20 cellular contexts compared by ENCODE assay signal in genomic region chr2:88713408-88713807, GRCh38. TPM values are rescaled to one million over a fixed set of nuclear protein-coding genes. Genes with fewer than 3 reads are reported as not detected.
A peak's percentile ranks its signal among the peaks of the same experiment; 100 is the strongest.
DNase-seq lines count a peak whose midpoint lies in the region; ATAC-seq and TF ChIP-seq lines count a peak whose summit lies in the region.
"Had no signal": no experiment of that assay in that cellular context is flagged by ENCODE, and none has a peak within 500 bp of the region (broad histone marks: within the 10 kb centered on the region; RNA-seq: fewer than 3 reads in every experiment).

No MANE protein-coding gene starts in this region.

- peak overlapping the region; percentile 51 for H3K4me3 ChIP-seq in endodermal cell (ENCODE audit: low read length)
- no peak overlapping the region for H3K4me3 ChIP-seq in esophagus squamous epithelium
- H3K4me3 ChIP-seq: BLaER1, GM23338 had no signal

- H3K9ac ChIP-seq in endodermal cell (ENCODE audit: extremely low read depth, low read length, poor library complexity, severe bottlenecking) = no peak overlapping the region
- H3K9ac ChIP-seq: BLaER1 had no signal

- H3K27me3 Mint-ChIP-seq in activated CD4-positive, alpha-beta T cell treated with anti-CD3 and anti-CD28 coated beads, Interleukin-2, amount 10 ng/mL, durations not matched to agents 7 days and 5 days = no peaks in the 10 kb centered on the region
- H3K27me3 Mint-ChIP-seq in endodermal cell (ENCODE audit: insufficient read depth) = no peaks in the 10 kb centered on the region
- no peaks in the 10 kb centered on the region for H3K27me3 Mint-ChIP-seq in mesothelial cell of epicardium (ENCODE audit: low read depth)
- H3K27me3 Mint-ChIP-seq: B cell; CD4-positive, CD25-positive, alpha-beta regulatory T cell had no signal

- H3K4me1 ChIP-seq in endodermal cell (ENCODE audit: control insufficient read depth, insufficient read depth, low read length) (peaks cover 6% of the 10 kb centered on the region), esophagus squamous epithelium (peaks cover 0 to 35% (median 0%) of the 10 kb centered on the region in 3 donors)
- H3K4me1 ChIP-seq: BLaER1 had no signal

- H3K9me3 Mint-ChIP-seq in activated CD4-positive, alpha-beta T cell treated with anti-CD3 and anti-CD28 coated beads, Interleukin-2, amount 10 ng/mL, durations not matched to agents 7 days and 5 days = peaks cover 12% of the 10 kb centered on the region
- H3K9me3 Mint-ChIP-seq in endodermal cell = peaks cover 54% of the 10 kb centered on the region
- peaks cover 28% of the 10 kb centered on the region for H3K9me3 Mint-ChIP-seq in mesothelial cell of epicardium

- H3K4me3 Mint-ChIP-seq in activated CD4-positive, alpha-beta T cell treated with anti-CD3 and anti-CD28 coated beads, Interleukin-2, amount 10 ng/mL, durations not matched to agents 7 days and 5 days = no peak overlapping the region
- H3K4me3 Mint-ChIP-seq in endodermal cell = no peak overlapping the region
- H3K4me3 Mint-ChIP-seq in mesothelial cell of epicardium = no peak overlapping the region
- H3K4me3 Mint-ChIP-seq: B cell; CD8-positive, alpha-beta T cell; GM23338; H9 had no signal

- H3K27ac ChIP-seq in endodermal cell (ENCODE audit: low read depth, low read length) = no peak overlapping the region
- no peak overlapping the region for H3K27ac ChIP-seq in esophagus squamous epithelium
- H3K27ac ChIP-seq: 22Rv1, BLaER1, C4-2B had no signal

- H3K27ac Mint-ChIP-seq in activated CD4-positive, alpha-beta T cell treated with anti-CD3 and anti-CD28 coated beads, Interleukin-2, amount 10 ng/mL, durations not matched to agents 7 days and 5 days = peak overlapping the region; percentile 15
- H3K27ac Mint-ChIP-seq in endodermal cell (no peak overlapping the region), mesothelial cell of epicardium (peak overlapping the region; percentile 57)
- H3K27ac Mint-ChIP-seq: B cell; CD8-positive, alpha-beta T cell; GM23338; H9 had no signal

- H3K36me3 ChIP-seq in endodermal cell (ENCODE audit: control insufficient read depth, insufficient read depth, low read length) (peaks cover 30% of the 10 kb centered on the region), esophagus squamous epithelium (no peaks in the 10 kb centered on the region)

- H3K9me3 ChIP-seq in endodermal cell (ENCODE audit: control insufficient read depth, low read length) = peaks cover 46% of the 10 kb centered on the region
- H3K9me3 ChIP-seq in esophagus squamous epithelium = no peaks in the 10 kb centered on the region
- H3K9me3 ChIP-seq: Caco-2 had no signal

- no peak for DNase-seq in activated CD4-positive, alpha-beta T cell treated with anti-CD3 and anti-CD28 coated beads, Interleukin-2, amount 10 ng/mL, durations not matched to agents 7 days and 5 days
- no peak for DNase-seq in activated CD4-positive, alpha-beta T cell treated with anti-CD3 and anti-CD28 coated beads for 4 hours
- DNase-seq in Right ventricle myocardium superior (no peak), cardiac septum (ENCODE audit: low spot score) (no peak), endodermal cell (no peak), mesothelial cell of epicardium (ENCODE audit: low spot score in 2 of 2, unreplicated experiment in 2 of 2) (no peak), esophagus squamous epithelium (lab: John Stamatoyannopoulos, UW) (no peak)
- DNase-seq: Caco-2; CD4-positive, CD25-positive, alpha-beta regulatory T cell; CD8-positive, alpha-beta T cell; DMS153; DND-41; H9 had no signal

- H3K27me3 ChIP-seq in endodermal cell (ENCODE audit: control insufficient read depth, insufficient read depth, low read length, poor library complexity, severe bottlenecking) (no peaks in the 10 kb centered on the region), esophagus squamous epithelium (no peaks in the 10 kb centered on the region)
- H3K27me3 ChIP-seq: BLaER1 had no signal

- TF ChIP-seq CTCF in endodermal cell (conservative IDR thresholded peaks at IDR 0.05) = no peak
- TF ChIP-seq CTCF in mesothelial cell of epicardium (IDR thresholded peaks at IDR 0.05; ENCODE audit: unreplicated experiment) = no peak
- no peak for TF ChIP-seq CTCF in esophagus squamous epithelium (IDR thresholded peaks at IDR 0.05)

- TF ChIP-seq POLR2A in esophagus squamous epithelium (IDR thresholded peaks at IDR 0.05) = no peak

- intact Hi-C loops in Right ventricle myocardium superior (cut with DNase I) (no loop called here), cardiac septum (cut with DNase I) (no loop called here), esophagus squamous epithelium (cut with DNase I) (no loop called here)

- POLR2A ChIA-PET in activated CD4-positive, alpha-beta T cell treated with anti-CD3 and anti-CD28 coated beads, Interleukin-2, amount 10 ng/mL, durations not matched to agents 7 days and 5 days (lab: Charles Lee) = no interaction called here

- ATAC-seq in Right ventricle myocardium superior (ENCODE audit: poor library complexity) (peak; percentile 60), GM21786 (IDR thresholded peaks at IDR 0.05; ENCODE audit: unreplicated experiment) (no peak)
- ATAC-seq: CD8-positive, alpha-beta T cell; GM23338; HCT116 had no signal

- H3K36me3 Mint-ChIP-seq in activated CD4-positive, alpha-beta T cell treated with anti-CD3 and anti-CD28 coated beads, Interleukin-2, amount 10 ng/mL, durations not matched to agents 7 days and 5 days (ENCODE audit: low read depth) = peaks cover 44% of the 10 kb centered on the region
- H3K36me3 Mint-ChIP-seq in endodermal cell (ENCODE audit: low read depth) (peaks cover 50% of the 10 kb centered on the region), mesothelial cell of epicardium (peaks cover 33% of the 10 kb centered on the region)

- H3K4me1 Mint-ChIP-seq in activated CD4-positive, alpha-beta T cell treated with anti-CD3 and anti-CD28 coated beads, Interleukin-2, amount 10 ng/mL, durations not matched to agents 7 days and 5 days = no peaks in the 10 kb centered on the region
- H3K4me1 Mint-ChIP-seq in endodermal cell (peaks cover 29% of the 10 kb centered on the region), mesothelial cell of epicardium (peaks cover 38% of the 10 kb centered on the region)
- H3K4me1 Mint-ChIP-seq: B cell had no signal

- WGBS in endodermal cell (ENCODE audit: insufficient coverage in 1 of 2, insufficient read length in 1 of 2), 2 experiments = 89 to 94% methylated on average over 4 of the region's 4 CpGs
- WGBS in esophagus squamous epithelium, 2 donors = 96 to 97% methylated on average over 4 of the region's 4 CpGs

- CTCF ChIA-PET in activated CD4-positive, alpha-beta T cell treated with anti-CD3 and anti-CD28 coated beads, Interleukin-2, amount 10 ng/mL, durations not matched to agents 7 days and 5 days (lab: Charles Lee) = no interaction called here

RNA-seq across cellular contexts. Expression of gene RPIA, which starts 21.9 kb away (rescaled TPM):
- 10 to 100 TPM; 34.3 to 41.6 TPM for total RNA-seq in activated CD4-positive, alpha-beta T cell treated with anti-CD3 and anti-CD28 coated beads, Interleukin-2, amount 10 ng/mL, durations not matched to agents 7 days and 5 days
- 17.4 TPM for total RNA-seq in Right ventricle myocardium superior
- 10.5 TPM for total RNA-seq in cardiac septum
- 10 to 100 TPM; 16.2 to 26.0 TPM for total RNA-seq in endodermal cell
- polyA plus RNA-seq in endodermal cell (2013, experiment 1 of 2) = 23.4 TPM
- polyA plus RNA-seq in endodermal cell (2013, experiment 2 of 2) = 22.4 TPM
- total RNA-seq in mesothelial cell of epicardium = 22.5 to 23.5 TPM (median 23.3 TPM) in 3 replicates
- 10 to 100 TPM in 2 of 4 donors, 1 to 10 TPM in 2; 6.5 to 17.6 (median 11.0) TPM for total RNA-seq in esophagus squamous epithelium
